In the genomic region with DNA sequence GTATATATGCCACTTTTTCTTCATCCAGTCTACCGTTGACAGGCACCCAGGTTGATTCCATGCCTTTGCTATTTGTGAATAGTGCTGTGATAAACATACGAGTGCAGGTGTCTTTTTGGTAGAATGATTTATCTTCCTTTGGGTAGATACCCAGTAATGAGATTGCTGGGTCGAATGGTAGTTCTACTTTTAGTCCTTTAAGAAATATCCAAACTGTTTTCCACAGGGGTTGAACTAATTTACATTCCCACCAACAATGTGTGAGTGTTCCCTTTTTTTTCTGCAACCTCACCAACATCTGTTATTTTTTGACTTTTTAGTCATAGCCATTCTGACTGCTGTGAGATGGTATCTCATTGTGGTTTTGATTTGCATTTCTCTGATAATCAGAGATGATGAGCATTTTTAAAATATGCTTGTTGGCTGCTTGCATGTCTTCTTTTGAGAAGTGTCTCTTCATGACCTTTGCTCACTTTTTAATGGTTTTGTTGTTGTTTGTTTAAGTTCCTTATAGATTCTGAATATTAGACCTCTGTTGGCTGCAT, we compare ENCODE assay signal across 20 cellular contexts. TPM values are rescaled to one million over a fixed set of nuclear protein-coding genes. Genes with fewer than 3 reads are reported as not detected.
DNase-seq lines count a peak whose midpoint lies in the region; ATAC-seq, FAIRE-seq and TF ChIP-seq lines count a peak whose summit lies in the region.
"Had no signal": no experiment of that assay in that cellular context is flagged by ENCODE, and none has a peak within 500 bp of the region (broad histone marks: within the 10 kb centered on the region; RNA-seq: fewer than 3 reads in every experiment).

No MANE protein-coding gene starts in this region.

- H3K4me1 ChIP-seq in GM12878 (ENCODE audit: control insufficient read depth, insufficient read depth, low read length) (peaks cover 4% of the 10 kb centered on the region; the same call in 1 of the 2 replicates), vagina (peaks cover 11% of the 10 kb centered on the region), right lobe of liver (no peaks in the 10 kb centered on the region)
- H3K4me1 ChIP-seq: SJCRH30 had no signal

- H3K79me2 ChIP-seq in GM12878 (ENCODE audit: control insufficient read depth, insufficient read depth, low read length), result no peaks in the 10 kb centered on the region

- no peak for TF ChIP-seq EP300 in GM12878 (IDR thresholded peaks at IDR 0.05; ENCODE audit: borderline replicate concordance in 1 of 2, control insufficient read depth in 1 of 2, low read depth in 2 of 2, low read length in 2 of 2)

- H3K4me3 Mint-ChIP-seq in stimulated activated naive CD8-positive, alpha-beta T cell treated with anti-CD3 and anti-CD28 coated beads, Interleukin-15, Interleukin-2, amounts not matched to agents 100 ng/mL and 50 ng/mL, for 24 hours, result peak overlapping the region; percentile 83
- H3K4me3 Mint-ChIP-seq in T-cell, result peak overlapping the region; percentile 82 to 89 (median 87)

- no peak for FAIRE-seq in GM12878 (lab: Jason Lieb, UNC)

- TF ChIP-seq POLR2A in GM12878 (IDR thresholded peaks at IDR 0.05; ENCODE audit: low read depth, low read length), result no peak
- no peak for TF ChIP-seq POLR2A in vagina (IDR thresholded peaks at IDR 0.05)
- TF ChIP-seq POLR2A in right lobe of liver (IDR thresholded peaks at IDR 0.05), result no peak

- 9% methylated on average over 3 of the region's 3 CpGs for WGBS in GM12878 (ENCODE audit: insufficient coverage, insufficient replicate concordance, low lambda C conversion rate, missing lambda C conversion rate)
- WGBS in right lobe of liver (ENCODE audit: insufficient coverage, low coverage, low lambda C conversion rate, missing lambda C conversion rate), result 40% methylated on average over 3 of the region's 3 CpGs

- H3K9me3 ChIP-seq in GM12878 (replicated peaks; ENCODE audit: control insufficient read depth, insufficient read depth, low read length) (no peaks in the 10 kb centered on the region), vagina (no peaks in the 10 kb centered on the region), right lobe of liver (no peaks in the 10 kb centered on the region)
- H3K9me3 ChIP-seq: left lung, ovary, SJCRH30 had no signal

- no peak overlapping the region for H2AFZ ChIP-seq in GM12878 (ENCODE audit: control insufficient read depth, low read depth, low read length)

- SMC1A ChIA-PET in GM12878 (lab: Charles Lee; ENCODE audit: uncharacterized antibody, unreplicated experiment), result no interaction called here

- no TSS peak for BruUV-seq in GM12878 (replicated peaks; lab: Mats Ljungman, UMichigan)

- peak overlapping the region; percentile 95 for H3K27ac Mint-ChIP-seq in stimulated activated naive CD8-positive, alpha-beta T cell treated with anti-CD3 and anti-CD28 coated beads, Interleukin-15, Interleukin-2, amounts not matched to agents 100 ng/mL and 50 ng/mL, for 24 hours
- H3K27ac Mint-ChIP-seq in T-cell, result peak overlapping the region; percentile 99

- H3K27me3 ChIP-seq in GM12878 (replicated peaks in 1 of 2; ENCODE audit: control insufficient read depth in 2 of 2, insufficient read depth in 2 of 2, low read length in 1 of 2), result peaks cover 0 to 2% of the 10 kb centered on the region in 2 experiments; a peak in 1 of 4 replicates
- H3K27me3 ChIP-seq in vagina, result no peaks in the 10 kb centered on the region
- H3K27me3 ChIP-seq in right lobe of liver, result peaks cover 0 to 4% of the 10 kb centered on the region in 2 donors
- H3K27me3 ChIP-seq: brain microvascular endothelial cell, ovary, SJCRH30 had no signal

- H3K4me1 Mint-ChIP-seq in stimulated activated naive CD8-positive, alpha-beta T cell treated with anti-CD3 and anti-CD28 coated beads, Interleukin-15, Interleukin-2, amounts not matched to agents 100 ng/mL and 50 ng/mL, for 24 hours (ENCODE audit: low read depth), result peaks cover 96% of the 10 kb centered on the region
- H3K4me1 Mint-ChIP-seq in T-cell, result peaks cover 90 to 93% (median 91%) of the 10 kb centered on the region in 3 donors

- no peak for TF ChIP-seq CTCF in GM12878 (IDR thresholded peaks at IDR 0.05 in 2 of 3, conservative IDR thresholded peaks at IDR 0.05 in 1 of 3; ENCODE audit: control insufficient read depth in 2 of 3, extremely low read depth in 1 of 3, insufficient read depth in 1 of 3, low read depth in 3 of 3, low read length in 3 of 3)
- no peak for TF ChIP-seq CTCF in vagina (IDR thresholded peaks at IDR 0.05)
- TF ChIP-seq CTCF in right lobe of liver (IDR thresholded peaks at IDR 0.05), result no peak

- H3K4me3 ChIP-seq in GM12878, result no peak overlapping the region
- H3K4me3 ChIP-seq in vagina, result no peak overlapping the region
- H3K4me3 ChIP-seq in right lobe of liver, result no peak overlapping the region
- H3K4me3 ChIP-seq: left lung, ovary, SJCRH30 had no signal

- DNase-seq in stimulated activated naive CD8-positive, alpha-beta T cell treated with anti-CD3 and anti-CD28 coated beads, Interleukin-15, Interleukin-2, amounts not matched to agents 100 U/mL and 50 U/mL, for 24 hours, result no peak
- DNase-seq in T-cell (no peak), GM12878 (ENCODE audit: low read depth, low spot score) (no peak), vagina (ENCODE audit: extremely low spot score in 2 of 2) (no peak), right lobe of liver (no peak), NCI-H524 (lab: John Stamatoyannopoulos, UW) (no peak), NCI-H2081 (lab: John Stamatoyannopoulos, UW) (no peak)
- DNase-seq: activated CD4-positive, alpha-beta T cell treated with anti-CD3 and anti-CD28 coated beads, Interleukin-2, amount 50 U/mL, for 48 hours; activated gamma-delta T cell; brain microvascular endothelial cell; erythroblast; left lung; NCI-H2029 treated with DMSO at 0.1 percent for 48 hours; NCI-H510A; OCI-M1; ovary; SJCRH30; stimulated activated CD4-positive, alpha-beta T cell treated with anti-CD3 and anti-CD28 coated beads, Interleukin-2, amount 100 ng/mL, for 48 hours had no signal

- POLR2A ChIA-PET in T-cell (lab: Charles Lee) (interaction anchor here in 1 of 2 donors (0.7 kb wide), 1 partner anchor 118 kb away, joined by 3 read pairs; no protein-coding TSS in a partner anchor), GM12878 (lab: Charles Lee) (no interaction called here)

- H3K36me3 ChIP-seq in GM12878 (ENCODE audit: control insufficient read depth in 2 of 2, insufficient read depth in 2 of 2, low read length in 1 of 2) (no peaks in the 10 kb centered on the region), vagina (no peaks in the 10 kb centered on the region), right lobe of liver (no peaks in the 10 kb centered on the region)
- H3K36me3 ChIP-seq: brain microvascular endothelial cell, left lung, ovary, SJCRH30 had no signal

- H4K20me1 ChIP-seq in GM12878 (ENCODE audit: control insufficient read depth, insufficient read depth), result no peaks in the 10 kb centered on the region

- in situ Hi-C loops in GM12878 (cut with MboI), result no loop called here

- H3K9ac ChIP-seq in GM12878 (ENCODE audit: control insufficient read depth, insufficient read depth, low read length), result no peak overlapping the region

- intact Hi-C loops in GM12878 (cut with micrococcal nuclease; ENCODE audit: unreplicated experiment) (no loop called here), vagina (cut with DNase I) (no loop called here), right lobe of liver (cut with DNase I) (no loop called here)

- no peaks in the 10 kb centered on the region for H3K27me3 Mint-ChIP-seq in stimulated activated naive CD8-positive, alpha-beta T cell treated with anti-CD3 and anti-CD28 coated beads, Interleukin-15, Interleukin-2, amounts not matched to agents 100 ng/mL and 50 ng/mL, for 24 hours
- no peaks in the 10 kb centered on the region for H3K27me3 Mint-ChIP-seq in T-cell

- no peak for ATAC-seq in stimulated activated naive CD8-positive, alpha-beta T cell treated with anti-CD3 and anti-CD28 coated beads, Interleukin-15, Interleukin-2, amounts not matched to agents 100 U/mL and 50 U/mL, for 24 hours
- ATAC-seq in T-cell (replicated peaks in 1 of 4), result peak in 3 of 4 experiments; percentile 9 to 19 (median 13)
- no peak for ATAC-seq in GM12878
- no peak for ATAC-seq in right lobe of liver
- ATAC-seq: left lung had no signal

- RAD21 ChIA-PET in GM12878 (lab: Charles Lee; ENCODE audit: unreplicated experiment), result no interaction called here

- no peak overlapping the region for H3K4me2 ChIP-seq in GM12878 (ENCODE audit: control insufficient read depth, insufficient read depth)

- peaks cover 4% of the 10 kb centered on the region for H3K36me3 Mint-ChIP-seq in stimulated activated naive CD8-positive, alpha-beta T cell treated with anti-CD3 and anti-CD28 coated beads, Interleukin-15, Interleukin-2, amounts not matched to agents 100 ng/mL and 50 ng/mL, for 24 hours (ENCODE audit: low read depth)
- H3K36me3 Mint-ChIP-seq in T-cell, result peaks cover 3% of the 10 kb centered on the region

- no peaks in the 10 kb centered on the region for H3K9me3 Mint-ChIP-seq in stimulated activated naive CD8-positive, alpha-beta T cell treated with anti-CD3 and anti-CD28 coated beads, Interleukin-15, Interleukin-2, amounts not matched to agents 100 ng/mL and 50 ng/mL, for 24 hours
- no peaks in the 10 kb centered on the region for H3K9me3 Mint-ChIP-seq in T-cell

- no peak for TF ChIP-seq RAD21 in GM12878 (IDR thresholded peaks at IDR 0.05; ENCODE audit: insufficient read depth, low read depth, low read length)

- no peak overlapping the region for H3K27ac ChIP-seq in GM12878 (ENCODE audit: control insufficient read depth, insufficient read depth)
- peak overlapping the region; percentile 19 for H3K27ac ChIP-seq in vagina
- H3K27ac ChIP-seq in right lobe of liver, result no peak overlapping the region
- H3K27ac ChIP-seq: brain microvascular endothelial cell, left lung, ovary, SJCRH30 had no signal

- CTCF ChIA-PET in T-cell (lab: Charles Lee), result no interaction called here
- CTCF ChIA-PET in GM12878 (lab: Yijun Ruan, JAX), result no interaction called here

RNA-seq across cellular contexts. Expression of gene ZNF831, which starts 1.9 kb away (rescaled TPM):
- total RNA-seq in T-cell (10 to 100 TPM; 23.1 to 48.0 (median 29.7) TPM), GM12878 (2014; rRNA removed) (0.68 and 0.87 TPM in 2 replicates), GM12878 (2014; rRNA removed; fragmentation: Illumina TruSeq; extraction: Trizol) (0.51 and 0.54 TPM in 2 replicates), GM12878 (2021) (0.85 and 0.97 TPM in 2 replicates), vagina (2.2 TPM), right lobe of liver (under 1 TPM; 0.04 to 0.25 (median 0.07) TPM)
- total RNA-seq in GM12878 (2013; cell fraction: nucleolus; rRNA removed), result 0.05 TPM in 1 of 2 replicates, not detected in the other
- polyA plus RNA-seq in GM12878 (2011; ENCODE audit: low read depth), result 0.17 TPM
- polyA plus RNA-seq in GM12878 (2011; rRNA removed) (0.11 and 0.13 TPM in 2 replicates), GM12878 (2014; fragmentation: Illumina TruSeq; extraction: Trizol) (0.32 and 0.41 TPM in 2 replicates), GM12878 (2014; fragmentation: Nextera tagmentation; extraction: Ambion mirVana) (under 1 TPM; 0.05 to 0.13 TPM), GM12878 (2014; rRNA removed) (0.35 and 0.48 TPM in 2 replicates), GM12878 (2016; fragmentation: Nextera tagmentation; extraction: Ambion mirVana) (under 1 TPM; 0.01 to 0.06 TPM)
- polyA plus RNA-seq in GM12878 (2011; cell fraction: cytosol; rRNA removed), result 0.12 and 0.13 TPM in 2 replicates
- polyA plus RNA-seq in GM12878 (2011; cell fraction: nucleus; rRNA removed), result 0.42 and 0.43 TPM in 2 replicates
- polyA plus RNA-seq in GM12878 (2012), result 0.29 and 0.31 TPM in 2 replicates
- polyA minus RNA-seq in GM12878 (2011; rRNA and poly(A)+ RNA removed), result 0.22 and 0.41 TPM in 2 replicates
- polyA minus RNA-seq in GM12878 (2011; cell fraction: cytosol; rRNA and poly(A)+ RNA removed), result 0.10 and 0.13 TPM in 2 replicates
- polyA minus RNA-seq in GM12878 (2011; cell fraction: nucleus; rRNA and poly(A)+ RNA removed), result 0.36 and 0.77 TPM in 2 replicates
- total RNA-seq: G401 had no signal

Comparison
In these comparisons a context has a peak if more than half of its experiments do, and no peak if none do; other contexts are left out.
1. ATAC-seq: peak in T-cell (3 of 4); none in stimulated activated naive CD8-positive, alpha-beta T cell treated with anti-CD3 and anti-CD28 coated beads, Interleukin-15, Interleukin-2, amounts not matched to agents 100 U/mL and 50 U/mL, for 24 hours (single experiment), GM12878 (single experiment) and right lobe of liver (0 of 4).